ENCODE assay signal across 16 cellular contexts in genomic region chr17:28751600-28752366, GRCh38. TPM values are rescaled to one million over a fixed set of nuclear protein-coding genes. Genes with fewer than 3 reads are reported as not detected.
A peak's percentile ranks its signal among the peaks of the same experiment; 100 is the strongest.
DNase-seq lines count a peak whose midpoint lies in the region; ATAC-seq, FAIRE-seq and TF ChIP-seq lines count a peak whose summit lies in the region.
"Had no signal": no experiment of that assay in that cellular context is flagged by ENCODE, and none has a peak within 500 bp of the region (broad histone marks: within the 10 kb centered on the region; RNA-seq: fewer than 3 reads in every experiment).

No MANE protein-coding gene starts in this region.

- peaks cover 50% of the 10 kb centered on the region for H3K79me2 ChIP-seq in OCI-LY3 (ENCODE audit: low read length)

- peaks cover 51% of the 10 kb centered on the region for H3K4me1 ChIP-seq in OCI-LY3 (ENCODE audit: low read length)
- peaks cover 30 to 39% of the 10 kb centered on the region in 2 donors for H3K4me1 ChIP-seq in kidney (ENCODE audit: control insufficient read depth in 1 of 2, insufficient read depth in 1 of 2, low read depth in 1 of 2, low read length in 2 of 2)

- H3K9ac ChIP-seq in OCI-LY3 (ENCODE audit: low read length): no peak overlapping the region
- H3K9ac ChIP-seq in kidney (ENCODE audit: low read length in 2 of 2): no peak overlapping the region

- TF ChIP-seq CTCF in OCI-LY3 (IDR thresholded peaks at IDR 0.05; ENCODE audit: low read depth, low read length): no peak
- TF ChIP-seq CTCF in kidney (IDR thresholded peaks at IDR 0.05; ENCODE audit: borderline replicate concordance, extremely low read depth, insufficient read depth): no peak

- H3K4me2 ChIP-seq in OCI-LY3 (ENCODE audit: low read length): no peak overlapping the region

- H3K27ac ChIP-seq in OCI-LY3 (ENCODE audit: low read length) (peak overlapping the region; percentile 32; the same call in 1 of the 2 replicates), kidney (ENCODE audit: low read depth in 2 of 2, low read length in 2 of 2) (no peak overlapping the region)
- H3K27ac ChIP-seq: gastrocnemius medialis, lower lobe of right lung, psoas muscle, SK-N-MC, vagina had no signal

- no peak for FAIRE-seq in kidney (lab: Jason Lieb, UNC)
- FAIRE-seq in frontal cortex (lab: Jason Lieb, UNC): no peak

- H3K9me3 ChIP-seq in OCI-LY3 (ENCODE audit: insufficient read depth, low read length): no peaks in the 10 kb centered on the region
- H3K9me3 ChIP-seq in kidney (ENCODE audit: control insufficient read depth in 1 of 2, low read length in 2 of 2): no peaks in the 10 kb centered on the region
- H3K9me3 ChIP-seq: gastrocnemius medialis, lower lobe of right lung, psoas muscle, vagina had no signal

- H4K20me1 ChIP-seq in OCI-LY3 (ENCODE audit: insufficient read depth, low read length): peaks cover 51% of the 10 kb centered on the region

- H3K4me3 ChIP-seq in OCI-LY3 (ENCODE audit: low read length) (no peak overlapping the region), kidney (ENCODE audit: low read length in 2 of 2) (no peak overlapping the region)
- H3K4me3 ChIP-seq: gastrocnemius medialis, lower lobe of right lung, psoas muscle, SK-N-MC, vagina had no signal

- H3K36me3 ChIP-seq in OCI-LY3 (replicated peaks; ENCODE audit: low read depth, low read length) (peaks cover 52% of the 10 kb centered on the region), kidney (ENCODE audit: control insufficient read depth in 1 of 2, insufficient read depth in 2 of 2, low read length in 2 of 2) (peaks cover 10 to 40% of the 10 kb centered on the region in 2 donors)
- H3K36me3 ChIP-seq: gastrocnemius medialis had no signal

- intact Hi-C loops in kidney (cut with DNase I): no loop called here

- no peak for ATAC-seq in HG02759 (IDR thresholded peaks at IDR 0.05; ENCODE audit: unreplicated experiment)
- ATAC-seq: gastrocnemius medialis; lower lobe of right lung; naive thymus-derived CD4-positive, alpha-beta T cell; psoas muscle; stimulated activated naive CD8-positive, alpha-beta T cell treated with anti-CD3 and anti-CD28 coated beads, Interleukin-15, amount 100 ng/mL, for 72 hours had no signal

- DNase-seq in kidney (peak; percentile 23), frontal cortex (ENCODE audit: low spot score in 2 of 2) (no peak)
- DNase-seq: amniotic stem cell; gastrocnemius medialis; GF-D8; HCEC 1CT; lower lobe of right lung; naive thymus-derived CD4-positive, alpha-beta T cell; NCI-H2029 treated with DMSO at 0.1 percent for 48 hours; NCI-H510A treated with DMSO at 0.1 percent for 48 hours; stimulated activated naive CD8-positive, alpha-beta T cell treated with anti-CD3 and anti-CD28 coated beads, Interleukin-15, amount 100 ng/mL, for 72 hours had no signal

- no peaks in the 10 kb centered on the region for H3K27me3 ChIP-seq in OCI-LY3 (ENCODE audit: low read depth, low read length)
- H3K27me3 ChIP-seq: gastrocnemius medialis, vagina had no signal

- no peak overlapping the region for H2AFZ ChIP-seq in OCI-LY3 (ENCODE audit: low read depth, low read length)

RNA-seq across cellular contexts. Expression of gene TRAF4, which starts 8.0 kb away (rescaled TPM):
- 118 TPM for total RNA-seq in kidney
- 53.4 TPM for polyA plus RNA-seq in kidney (ENCODE audit: insufficient read depth, low read depth, low replicate concordance)
- total RNA-seq in frontal cortex: 60.3 TPM

RNA-seq across cellular contexts. Expression of gene NEK8, which starts 23.2 kb away (rescaled TPM):
- total RNA-seq in kidney (20.6 TPM), frontal cortex (0.82 TPM)
- 4.7 TPM for polyA plus RNA-seq in kidney (ENCODE audit: insufficient read depth, low read depth, low replicate concordance)

RNA-seq across cellular contexts. Expression of gene TLCD1, which starts 25.8 kb away (rescaled TPM):
- total RNA-seq in kidney (25.3 TPM), frontal cortex (under 0.01 TPM)
- 30.0 TPM for polyA plus RNA-seq in kidney (ENCODE audit: insufficient read depth, low read depth, low replicate concordance)
- polyA plus RNA-seq: naive thymus-derived CD4-positive, alpha-beta T cell had no signal

RNA-seq across cellular contexts. Expression of gene RPL23A, which starts 32.0 kb away (rescaled TPM):
- total RNA-seq in kidney (1,188 TPM), frontal cortex (436 TPM)
- 1,159 TPM for polyA plus RNA-seq in kidney (ENCODE audit: insufficient read depth, low read depth, low replicate concordance)

RNA-seq across cellular contexts. Expression of gene RAB34, which starts 34.1 kb away (rescaled TPM):
- total RNA-seq in kidney: 119 TPM
- polyA plus RNA-seq in kidney (ENCODE audit: insufficient read depth, low read depth, low replicate concordance): 128 TPM
- 12.2 TPM for total RNA-seq in frontal cortex

Comparison
In these comparisons a context has a peak if more than half of its experiments do, and no peak if none do; other contexts are left out.
1. RNA of gene NEK8, which starts 23.2 kb away (total RNA-seq): 20.6 TPM in kidney (single experiment); 0.82 TPM in frontal cortex (single experiment); every median in the first group is over 10 times any median in the second.
2. RNA of gene TLCD1, which starts 25.8 kb away (total RNA-seq): 25.3 TPM in kidney (single experiment); under 0.01 TPM in frontal cortex (single experiment); every median in the first group is over 10 times any median in the second.